ENCODE assay signal across 8 cellular contexts in the genomic region with DNA sequence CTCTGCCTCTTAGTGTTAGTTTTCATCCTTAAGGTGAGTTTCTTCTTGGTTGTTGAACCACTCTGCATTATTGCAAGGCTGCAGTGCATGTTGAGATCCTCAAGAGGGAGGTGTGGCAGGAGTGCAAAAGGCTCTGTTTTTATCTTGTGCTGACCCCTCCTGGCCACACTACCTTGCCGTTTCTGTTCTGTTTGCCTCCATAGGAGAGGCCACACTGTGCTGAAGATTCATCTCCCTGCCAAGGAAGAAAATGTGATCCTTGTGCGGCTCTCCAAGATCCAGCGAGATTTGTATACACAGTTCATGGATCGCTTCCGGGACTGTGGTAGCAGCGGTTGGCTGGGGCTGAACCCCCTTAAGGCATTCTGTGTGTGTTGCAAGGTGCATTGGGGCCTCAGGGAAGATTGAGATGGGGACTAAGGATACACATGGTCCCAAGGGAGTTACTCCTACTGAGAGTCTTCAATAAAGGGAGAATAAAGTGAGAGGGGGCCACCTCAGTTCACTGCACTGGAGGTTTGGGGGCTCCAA. TPM values are rescaled to one million over a fixed set of nuclear protein-coding genes. Genes with fewer than 3 reads are reported as not detected.
DNase-seq lines count a peak whose midpoint lies in the region; ATAC-seq and TF ChIP-seq lines count a peak whose summit lies in the region.

No MANE protein-coding gene starts in this region.

- ATAC-seq in GM19468 (IDR thresholded peaks at IDR 0.05; ENCODE audit: extremely low read depth, unreplicated experiment), result peak; percentile 9
- ATAC-seq in HG03025 (IDR thresholded peaks at IDR 0.05; ENCODE audit: low FRiP score, unreplicated experiment), result no peak

- no peaks in the 10 kb centered on the region for H3K4me1 ChIP-seq in Loucy (ENCODE audit: insufficient read depth, low read length, poor library complexity, severe bottlenecking)
- H3K4me1 ChIP-seq in osteoblast (ENCODE audit: insufficient read depth, low read length), result no peaks in the 10 kb centered on the region

- no peak overlapping the region for H3K9ac ChIP-seq in Loucy (ENCODE audit: low read depth, low read length, poor library complexity, severe bottlenecking)

- TF ChIP-seq CTCF in Loucy (conservative IDR thresholded peaks at IDR 0.05; ENCODE audit: low read length) (peak; percentile 100), osteoblast (IDR thresholded peaks at IDR 0.05; ENCODE audit: extremely low read depth, low read depth, low read length) (peak; percentile 86)

- H3K4me3 ChIP-seq in Loucy (ENCODE audit: low read length, poor library complexity, severe bottlenecking) (no peak overlapping the region), osteoblast (ENCODE audit: insufficient read depth, low read length) (no peak overlapping the region)

- H3K36me3 ChIP-seq in Loucy (ENCODE audit: insufficient read depth, low read length) (peaks cover 91% of the 10 kb centered on the region), osteoblast (ENCODE audit: insufficient read depth, low read length) (peaks cover 69% of the 10 kb centered on the region)

- TF ChIP-seq POLR2A in erythroblast (IDR thresholded peaks at IDR 0.05; ENCODE audit: low read length), result no peak

- no peaks in the 10 kb centered on the region for H3K9me2 ChIP-seq in Loucy (replicated peaks; ENCODE audit: low read depth, low read length)

- no peak overlapping the region for H3K4me2 ChIP-seq in Loucy (ENCODE audit: low read depth, low read length, poor library complexity, severe bottlenecking)
- no peak overlapping the region for H3K4me2 ChIP-seq in osteoblast (ENCODE audit: insufficient read depth, low read length)

- H3K79me2 ChIP-seq in Loucy (ENCODE audit: insufficient read depth, low read length) (no peaks in the 10 kb centered on the region), osteoblast (ENCODE audit: insufficient read depth, low read length) (no peaks in the 10 kb centered on the region)

- no peaks in the 10 kb centered on the region for H3K27me3 ChIP-seq in Loucy (ENCODE audit: insufficient read depth, low read length, poor library complexity, severe bottlenecking)
- H3K27me3 ChIP-seq in osteoblast (ENCODE audit: insufficient read depth, low read length), result no peaks in the 10 kb centered on the region

- DNase-seq in D341Med (ENCODE audit: low spot score) (peak; percentile 88), SW480 (ENCODE audit: low spot score) (peak; percentile 47), erythroblast (lab: John Stamatoyannopoulos, UW) (peak; percentile 73 to 77), osteoblast (ENCODE audit: insufficient read length, low spot score, missing footprints) (no peak)
- no peak for DNase-seq in central memory CD4-positive, alpha-beta T cell

- no peaks in the 10 kb centered on the region for H3F3A ChIP-seq in Loucy (ENCODE audit: low read depth)

- H3K9me3 ChIP-seq in Loucy (ENCODE audit: insufficient read depth, low read depth, low read length) (no peaks in the 10 kb centered on the region), osteoblast (ENCODE audit: low read depth, low read length) (no peaks in the 10 kb centered on the region)

- no peak overlapping the region for H2AFZ ChIP-seq in Loucy (ENCODE audit: low read length)
- H2AFZ ChIP-seq in osteoblast (ENCODE audit: low read length), result no peak overlapping the region

- H3K27ac ChIP-seq in osteoblast (ENCODE audit: low read depth, low read length), result no peak overlapping the region

- H4K20me1 ChIP-seq in Loucy (ENCODE audit: insufficient read depth, low read length, poor library complexity, severe bottlenecking), result no peaks in the 10 kb centered on the region
- H4K20me1 ChIP-seq in osteoblast (ENCODE audit: insufficient read depth, low read length), result peaks cover 5% of the 10 kb centered on the region

RNA-seq across cellular contexts. Expression of a gene that starts 33.0 kb away (rescaled TPM):
- total RNA-seq in osteoblast, result 55.4 and 56.1 TPM in 2 replicates

Comparison
In these comparisons a context has a peak if more than half of its experiments do, and no peak if none do; other contexts are left out.
1. DNase-seq: peak in D341Med (single experiment), SW480 (single experiment) and erythroblast (2 of 2); none in osteoblast (single experiment) and central memory CD4-positive, alpha-beta T cell (single experiment).